Comparison of ENCODE assay signal across 7 cellular contexts in the genomic region with DNA sequence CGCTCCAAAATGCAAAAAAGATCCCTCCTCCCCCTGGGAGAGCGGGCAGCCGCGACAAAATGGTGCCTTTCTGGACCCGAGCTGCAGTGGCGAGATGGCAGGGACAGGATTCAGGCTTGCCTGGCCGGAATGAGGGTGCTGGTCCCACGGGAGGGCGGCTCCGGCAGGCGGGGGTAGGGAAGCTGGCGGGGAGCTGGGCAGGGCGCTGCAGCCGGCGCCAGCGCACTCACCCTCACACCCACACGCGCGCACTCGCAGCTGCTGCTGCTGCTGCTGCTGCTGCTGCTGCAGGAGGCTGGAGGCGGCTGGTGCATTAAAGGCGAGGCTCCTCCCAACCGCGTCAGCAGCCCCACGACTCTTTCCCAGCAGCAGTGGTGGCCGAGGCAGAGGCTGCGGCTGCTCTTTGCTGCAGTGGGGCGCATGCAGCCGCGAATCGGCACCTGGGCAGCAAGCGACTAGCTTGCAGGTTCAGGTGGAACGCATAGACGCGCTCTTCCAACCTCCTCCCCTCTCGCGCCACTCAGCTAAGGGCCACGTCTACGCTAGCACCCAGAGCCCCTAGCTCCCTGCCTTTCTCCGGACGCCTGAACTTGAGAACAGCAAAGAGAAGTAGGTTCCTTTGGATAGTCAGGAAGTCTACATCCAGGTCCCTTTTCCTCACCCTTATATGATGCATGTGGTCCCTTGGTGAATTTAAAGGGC. TPM values are rescaled to one million over a fixed set of nuclear protein-coding genes. Genes with fewer than 3 reads are reported as not detected.
DNase-seq lines count a peak whose midpoint lies in the region; ATAC-seq lines count a peak whose summit lies in the region.

PPP2R2B (minus strand) TSS at position 287 of the 702 bp plus-strand sequence.

- H3K9me3 Mint-ChIP-seq in activated CD4-positive, alpha-beta memory T cell treated with anti-CD3 and anti-CD28 coated beads for 36 hours: no peaks in the 10 kb centered on the region

- H3K4me1 Mint-ChIP-seq in activated CD4-positive, alpha-beta memory T cell treated with anti-CD3 and anti-CD28 coated beads for 36 hours (ENCODE audit: low read depth): peaks cover 15% of the 10 kb centered on the region

- H3K27me3 Mint-ChIP-seq in activated CD4-positive, alpha-beta memory T cell treated with anti-CD3 and anti-CD28 coated beads for 36 hours: peaks cover 25% of the 10 kb centered on the region

- peak within 1 kb of the TSS; percentile 78 for H3K4me3 Mint-ChIP-seq in activated CD4-positive, alpha-beta memory T cell treated with anti-CD3 and anti-CD28 coated beads for 36 hours

- intact Hi-C loops in activated CD4-positive, alpha-beta memory T cell treated with anti-CD3 and anti-CD28 coated beads for 36 hours (cut with micrococcal nuclease): loop anchor here (5.0 kb wide), 1 partner anchor 126 kb away; no protein-coding TSS in a partner anchor

- no peaks in the 10 kb centered on the region for H3K36me3 Mint-ChIP-seq in activated CD4-positive, alpha-beta memory T cell treated with anti-CD3 and anti-CD28 coated beads for 36 hours

- POLR2A ChIA-PET in activated CD4-positive, alpha-beta memory T cell treated with anti-CD3 and anti-CD28 coated beads for 36 hours (lab: Charles Lee): no interaction called here

- CTCF ChIA-PET in activated CD4-positive, alpha-beta memory T cell treated with anti-CD3 and anti-CD28 coated beads for 36 hours (lab: Charles Lee): interaction anchor here (0.8 kb wide), 1 partner anchor 213 kb away, joined by 3 read pairs; no protein-coding TSS in a partner anchor

- H3K27ac Mint-ChIP-seq in activated CD4-positive, alpha-beta memory T cell treated with anti-CD3 and anti-CD28 coated beads for 36 hours: no peak within 1 kb of the TSS

- DNase-seq in NCI-H146 (lab: John Stamatoyannopoulos, UW) (peak; percentile 75), medulla oblongata (ENCODE audit: extremely low spot score) (peak; percentile 53), NCI-H526 treated with DMSO at 0.1 percent for 48 hours (lab: John Stamatoyannopoulos, UW) (no peak)
- peak; percentile 56 for DNase-seq in activated CD4-positive, alpha-beta memory T cell treated with anti-CD3 and anti-CD28 coated beads for 36 hours
- DNase-seq in effector CD4-positive, alpha-beta T cell: peak; percentile 23
- DNase-seq in stimulated activated CD8-positive, alpha-beta memory T cell treated with anti-CD3 and anti-CD28 coated beads, Interleukin-4, amount 100 ng/mL, for 24 hours (ENCODE audit: low read depth): peak; percentile 43

- ATAC-seq in GM18909 (IDR thresholded peaks at IDR 0.05; ENCODE audit: poor library complexity, unreplicated experiment): peak; percentile 57

RNA-seq across cellular contexts. Expression of gene PPP2R2B, which starts in this region (rescaled TPM):
- total RNA-seq in activated CD4-positive, alpha-beta memory T cell treated with anti-CD3 and anti-CD28 coated beads for 36 hours: 1 to 10 TPM; 1.0 to 1.1 TPM
